In genomic region chr19:40252395-40252794, GRCh38 we compare ENCODE assay signal across 25 cellular contexts. TPM values are rescaled to one million over a fixed set of nuclear protein-coding genes. Genes with fewer than 3 reads are reported as not detected.
DNase-seq lines count a peak whose midpoint lies in the region; ATAC-seq and TF ChIP-seq lines count a peak whose summit lies in the region.
"Had no signal": no experiment of that assay in that cellular context is flagged by ENCODE, and none has a peak within 500 bp of the region (broad histone marks: within the 10 kb centered on the region; RNA-seq: fewer than 3 reads in every experiment).

No MANE protein-coding gene starts in this region.

- TSS peak; percentile 31 for BruUV-seq in MCF 10A (replicated peaks; lab: Mats Ljungman, UMichigan)
- BruUV-seq in mammary epithelial cell (replicated peaks; lab: Mats Ljungman, UMichigan), result no TSS peak

- ATAC-seq in gastrocnemius medialis (no peak), HG02840 (IDR thresholded peaks at IDR 0.05; ENCODE audit: low FRiP score, unreplicated experiment) (no peak), HG03460 (IDR thresholded peaks at IDR 0.05; ENCODE audit: unreplicated experiment) (no peak)
- ATAC-seq: activated CD4-positive, CD25-positive, alpha-beta regulatory T cell treated with anti-CD3 and anti-CD28 coated beads, Interleukin-2, amount 50 U/mL, for 24 hours; HCT116; stimulated activated naive CD8-positive, alpha-beta T cell treated with anti-CD3 and anti-CD28 coated beads, Interleukin-15, amount 100 ng/mL, for 72 hours had no signal

- peaks cover 11% of the 10 kb centered on the region for H3K4me1 Mint-ChIP-seq in MCF 10A (ENCODE audit: insufficient read depth, unreplicated experiment)

- CTCF ChIA-PET in MCF 10A (lab: Yijun Ruan, JAX), result interaction anchor here (0.8 kb wide), 1 partner anchor 24 kb away, joined by 3 read pairs; no protein-coding TSS in a partner anchor
- CTCF ChIA-PET in mammary epithelial cell (lab: Charles Lee; ENCODE audit: low non-redundant PET), result no interaction called here

- no peak overlapping the region for H3K27ac Mint-ChIP-seq in MCF 10A (ENCODE audit: low read depth, unreplicated experiment)
- H3K27ac Mint-ChIP-seq: CD4-positive, alpha-beta T cell; stimulated activated naive CD8-positive, alpha-beta T cell treated with anti-CD3 and anti-CD28 coated beads, Interleukin-15, amount 100 ng/mL, for 72 hours had no signal

- H3K4me3 ChIP-seq in mammary epithelial cell (replicated peaks in 1 of 3; ENCODE audit: insufficient read depth in 1 of 3, low read depth in 2 of 3, low read length in 3 of 3) (no peak overlapping the region), gastrocnemius medialis (no peak overlapping the region)
- H3K4me3 ChIP-seq: tibial artery had no signal

- H3K4me1 ChIP-seq in mammary epithelial cell (ENCODE audit: insufficient read depth, low read length) (peaks cover 10% of the 10 kb centered on the region), gastrocnemius medialis (peaks cover 15 to 49% of the 10 kb centered on the region in 2 donors)

- H3K79me2 ChIP-seq in mammary epithelial cell (ENCODE audit: insufficient read depth, low read length), result peaks cover 33% of the 10 kb centered on the region

- H3K4me2 ChIP-seq in mammary epithelial cell (ENCODE audit: insufficient read depth, low read depth, low read length), result no peak overlapping the region
- H3K4me2 ChIP-seq: KMS-11 had no signal

- peaks cover 6% of the 10 kb centered on the region for H3K36me3 ChIP-seq in mammary epithelial cell (ENCODE audit: insufficient read depth, low read length)
- H3K36me3 ChIP-seq in gastrocnemius medialis, result peaks cover 0 to 32% of the 10 kb centered on the region in 2 donors

- DNase-seq in MCF 10A (ENCODE audit: unreplicated experiment) (no peak), mammary epithelial cell (no peak), cerebellar cortex (ENCODE audit: low spot score) (peak; percentile 65), iPS-NIHi7 (ENCODE audit: extremely low spot score) (peak; percentile 60), gastrocnemius medialis (no peak)
- DNase-seq in activated effector memory CD4-positive, alpha-beta T cell treated with anti-CD3 and anti-CD28 coated beads, Interleukin-2, amount 50 U/mL, for 16 hours, result no peak
- DNase-seq: activated CD4-positive, alpha-beta T cell treated with anti-CD3 and anti-CD28 coated beads, Interleukin-2, amount 50 U/mL, for 48 hours; AML-193; CD4-positive, alpha-beta T cell; NCI-H1417 treated with DMSO at 0.1 percent for 48 hours; NCI-H2081 treated with DMSO at 0.1 percent for 48 hours; NCI-H345; small intestine; stimulated activated naive CD8-positive, alpha-beta T cell treated with anti-CD3 and anti-CD28 coated beads, Interleukin-15, amount 100 ng/mL, for 72 hours; tibial artery had no signal

- no peaks in the 10 kb centered on the region for H3K9me3 Mint-ChIP-seq in MCF 10A (ENCODE audit: unreplicated experiment)
- H3K9me3 Mint-ChIP-seq: CD4-positive, alpha-beta T cell; central memory CD8-positive, alpha-beta T cell; stimulated activated naive CD8-positive, alpha-beta T cell treated with anti-CD3 and anti-CD28 coated beads, Interleukin-15, amount 100 ng/mL, for 72 hours had no signal

- 33% methylated on average over 7 of the region's 7 CpGs for WGBS in mammary epithelial cell (ENCODE audit: low coverage, missing lambda C conversion rate)

- H4K20me1 ChIP-seq in mammary epithelial cell (ENCODE audit: insufficient read depth, low read length), result no peaks in the 10 kb centered on the region

- H3K9ac ChIP-seq in mammary epithelial cell (ENCODE audit: insufficient read depth, low read length), result no peak overlapping the region
- H3K9ac ChIP-seq: KMS-11 had no signal

- H3K36me3 Mint-ChIP-seq in MCF 10A (ENCODE audit: insufficient read depth, unreplicated experiment), result peaks cover 45% of the 10 kb centered on the region

- H3K27me3 Mint-ChIP-seq in MCF 10A (ENCODE audit: insufficient read depth, unreplicated experiment), result no peaks in the 10 kb centered on the region
- H3K27me3 Mint-ChIP-seq: CD4-positive, alpha-beta T cell; central memory CD8-positive, alpha-beta T cell; stimulated activated naive CD8-positive, alpha-beta T cell treated with anti-CD3 and anti-CD28 coated beads, Interleukin-15, amount 100 ng/mL, for 72 hours had no signal

- TF ChIP-seq CTCF in MCF 10A (IDR thresholded peaks at IDR 0.05; ENCODE audit: unreplicated experiment) (no peak), mammary epithelial cell (conservative IDR thresholded peaks at IDR 0.05 in 1 of 2, IDR thresholded peaks at IDR 0.05 in 1 of 2; ENCODE audit: extremely low read depth in 1 of 2, insufficient read depth in 1 of 2, low read depth in 1 of 2, low read length in 2 of 2) (no peak), gastrocnemius medialis (IDR thresholded peaks at IDR 0.05 in 4 of 5, conservative IDR thresholded peaks at IDR 0.05 in 1 of 5) (no peak)

- intact Hi-C loops in MCF 10A (cut with micrococcal nuclease) (no loop called here), mammary epithelial cell (cut with micrococcal nuclease) (no loop called here), gastrocnemius medialis (cut with DNase I; ENCODE audit: low total_unique reads) (no loop called here)

- no peak for TF ChIP-seq POLR2A in gastrocnemius medialis (IDR thresholded peaks at IDR 0.05)

- POLR2A ChIA-PET in MCF 10A (lab: Yijun Ruan, JAX), result no interaction called here

- no peak overlapping the region for H3K4me3 Mint-ChIP-seq in MCF 10A (ENCODE audit: unreplicated experiment)
- H3K4me3 Mint-ChIP-seq: CD4-positive, alpha-beta T cell; central memory CD8-positive, alpha-beta T cell; stimulated activated naive CD8-positive, alpha-beta T cell treated with anti-CD3 and anti-CD28 coated beads, Interleukin-15, amount 100 ng/mL, for 72 hours had no signal

- no peak overlapping the region for H3K27ac ChIP-seq in mammary epithelial cell (ENCODE audit: insufficient read depth, low read depth, low read length)
- peak overlapping the region in 3 of 4 donors; percentile 35 to 95 (median 61) for H3K27ac ChIP-seq in gastrocnemius medialis
- H3K27ac ChIP-seq: KMS-11, tibial artery had no signal

- H3K9me3 ChIP-seq in mammary epithelial cell (replicated peaks; ENCODE audit: insufficient read depth, low read length) (no peaks in the 10 kb centered on the region), gastrocnemius medialis (no peaks in the 10 kb centered on the region)
- H3K9me3 ChIP-seq: tibial artery had no signal

- in situ Hi-C loops in mammary epithelial cell (cut with MboI; ENCODE audit: low sequenced_read_pairs in 2 of 2) (no loop called here), gastrocnemius medialis (cut with MboI; ENCODE audit: low sequenced_read_pairs in 4 of 4) (no loop called here)

- H2AFZ ChIP-seq in mammary epithelial cell (ENCODE audit: low read depth, low read length), result no peak overlapping the region

- H3K27me3 ChIP-seq in mammary epithelial cell (ENCODE audit: insufficient read depth, low read length) (no peaks in the 10 kb centered on the region), gastrocnemius medialis (no peaks in the 10 kb centered on the region)
- H3K27me3 ChIP-seq: tibial artery had no signal

- dilution Hi-C loops in mammary epithelial cell (cut with HindIII; ENCODE audit: low sequenced_read_pairs), result no loop called here

RNA-seq across cellular contexts. Expression of gene CCNP, which starts 25.9 kb away (rescaled TPM):
- total RNA-seq in MCF 10A (2022), result 2.1 and 2.2 TPM in 2 replicates
- under 1 TPM in 1 of 2 donors, not detected in 1; 0.26 TPM for total RNA-seq in mammary epithelial cell
- polyA plus RNA-seq in mammary epithelial cell, result not detected
- not detected for polyA minus RNA-seq in mammary epithelial cell
- not detected for total RNA-seq in gastrocnemius medialis
- total RNA-seq: glomerular endothelial cell, HT1080 had no signal

RNA-seq across cellular contexts. Expression of gene AKT2, which starts 32.8 kb away (rescaled TPM):
- total RNA-seq in MCF 10A (2022) (108 and 111 TPM in 2 replicates), mammary epithelial cell (100 to 1,000 TPM in 1 of 2 donors, 10 to 100 TPM in 1; 87.5 to 124 TPM), gastrocnemius medialis (100 to 1,000 TPM in 2 of 4 donors, 10 to 100 TPM in 2; 88.0 to 387 (median 102) TPM)
- 116 TPM for polyA plus RNA-seq in mammary epithelial cell
- polyA minus RNA-seq in mammary epithelial cell, result 261 TPM

RNA-seq across cellular contexts. Expression of gene TTC9B, which starts 34.2 kb away (rescaled TPM):
- total RNA-seq in MCF 10A (2022) (not detected in 2 replicates), mammary epithelial cell (not detected), gastrocnemius medialis (not detected)
- polyA plus RNA-seq in mammary epithelial cell, result not detected
- polyA minus RNA-seq in mammary epithelial cell, result not detected
- total RNA-seq: CD4-positive, alpha-beta T cell; glomerular endothelial cell; SK-MEL-5; T-helper 1 cell treated with Interleukin-12 subunit alpha and Interleukin-12 subunit beta and Interleukin-4 antibody, amounts not matched to agents 30 ng/mL and 1 ng/mL, for 36 hours had no signal

Comparison
In these comparisons a context has a peak if more than half of its experiments do, and no peak if none do; other contexts are left out.
1. DNase-seq: peak in cerebellar cortex (single experiment) and iPS-NIHi7 (single experiment); none in MCF 10A (single experiment), mammary epithelial cell (single experiment), gastrocnemius medialis (0 of 2) and activated effector memory CD4-positive, alpha-beta T cell treated with anti-CD3 and anti-CD28 coated beads, Interleukin-2, amount 50 U/mL, for 16 hours (single experiment).